11 cellular contexts compared by ENCODE assay signal in the genomic region with DNA sequence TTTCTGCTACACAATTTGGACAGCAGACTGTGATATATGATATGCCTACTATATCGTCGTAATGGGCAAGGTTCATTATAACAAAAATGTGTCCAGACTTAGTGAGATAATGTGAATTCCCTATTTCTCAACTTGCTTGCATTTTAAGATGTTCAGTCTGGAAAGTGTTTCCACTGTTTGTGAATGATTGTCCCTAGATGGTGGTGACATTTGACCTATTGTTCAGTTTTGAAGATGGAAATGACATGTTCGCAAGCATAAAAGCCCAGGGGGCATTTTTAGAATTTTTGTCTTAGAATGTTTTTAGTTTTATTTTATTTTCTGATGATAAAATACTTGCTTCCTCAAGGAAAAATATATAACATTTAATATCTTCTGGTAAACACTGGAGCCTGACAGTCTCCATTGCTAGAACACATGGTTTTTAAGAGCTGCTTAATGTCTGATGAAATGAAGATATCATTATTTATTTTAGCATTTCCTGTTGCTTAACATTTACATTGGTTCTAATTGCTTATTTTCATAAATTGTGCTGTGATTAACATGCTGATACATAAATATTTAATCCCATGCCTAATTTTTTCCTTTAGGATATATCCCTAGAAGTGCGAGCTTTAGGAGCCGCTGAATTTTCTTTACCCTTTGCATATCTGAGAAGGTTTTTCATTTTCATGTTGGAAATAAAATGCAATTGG. TPM values are rescaled to one million over a fixed set of nuclear protein-coding genes. Genes with fewer than 3 reads are reported as not detected.
DNase-seq lines count a peak whose midpoint lies in the region; ATAC-seq, FAIRE-seq and TF ChIP-seq lines count a peak whose summit lies in the region.
"Had no signal": no experiment of that assay in that cellular context is flagged by ENCODE, and none has a peak within 500 bp of the region (broad histone marks: within the 10 kb centered on the region; RNA-seq: fewer than 3 reads in every experiment).

No MANE protein-coding gene starts in this region.

- DNase-seq in Peyer's patch (no peak), left lung (no peak), substantia nigra (lab: John Stamatoyannopoulos, UW) (no peak), NCI-H1930 (lab: John Stamatoyannopoulos, UW) (no peak), UCSD-AML1 (lab: John Stamatoyannopoulos, UW; ENCODE audit: unreplicated experiment) (no peak), DMS79 (lab: John Stamatoyannopoulos, UW) (no peak)
- DNase-seq in stimulated activated effector memory CD8-positive, alpha-beta T cell treated with anti-CD3 and anti-CD28 coated beads, Interleukin-12 subunit alpha, Interleukin-12 subunit beta, amount 100 ng/mL, for 72 hours (ENCODE audit: low spot score in 2 of 2), result no peak
- DNase-seq: caudate nucleus, NCI-H1105 treated with DMSO at 0.1 percent for 48 hours had no signal

- H3K36me3 Mint-ChIP-seq in stimulated activated effector memory CD8-positive, alpha-beta T cell treated with anti-CD3 and anti-CD28 coated beads, Interleukin-12 subunit alpha, Interleukin-12 subunit beta, amount 100 ng/mL, for 72 hours, result no peaks in the 10 kb centered on the region

- H3K4me3 ChIP-seq in Peyer's patch (no peak overlapping the region), left lung (no peak overlapping the region)
- H3K4me3 ChIP-seq: GM23338 had no signal

- H3K4me1 Mint-ChIP-seq in stimulated activated effector memory CD8-positive, alpha-beta T cell treated with anti-CD3 and anti-CD28 coated beads, Interleukin-12 subunit alpha, Interleukin-12 subunit beta, amount 100 ng/mL, for 72 hours, result peaks cover 16% of the 10 kb centered on the region

- H3K4me1 ChIP-seq in Peyer's patch, result peaks cover 0 to 7% (median 0%) of the 10 kb centered on the region in 4 donors
- peaks cover 40 to 50% of the 10 kb centered on the region in 2 donors for H3K4me1 ChIP-seq in left lung

- TF ChIP-seq POLR2A in Peyer's patch (IDR thresholded peaks at IDR 0.05), result no peak

- H3K27ac ChIP-seq in Peyer's patch (peak overlapping the region in 3 of 4 donors; percentile 0 to 10 (median 3)), left lung (peak overlapping the region; percentile 45 to 76), substantia nigra (ENCODE audit: low read depth, low read length, poor library complexity, severe bottlenecking) (peak overlapping the region; percentile 69)

- H3K36me3 ChIP-seq in Peyer's patch (no peaks in the 10 kb centered on the region), left lung (no peaks in the 10 kb centered on the region)

- H3K9me3 ChIP-seq in Peyer's patch (no peaks in the 10 kb centered on the region), left lung (no peaks in the 10 kb centered on the region)

- H3K27ac Mint-ChIP-seq in stimulated activated effector memory CD8-positive, alpha-beta T cell treated with anti-CD3 and anti-CD28 coated beads, Interleukin-12 subunit alpha, Interleukin-12 subunit beta, amount 100 ng/mL, for 72 hours, result no peak overlapping the region
- H3K27ac Mint-ChIP-seq: GM23338 had no signal

- peak; percentile 99 for FAIRE-seq in endometrium (lab: Jason Lieb, UNC)

- H3K27me3 ChIP-seq in Peyer's patch, result no peaks in the 10 kb centered on the region
- H3K27me3 ChIP-seq in left lung, result no peaks in the 10 kb centered on the region

- no peaks in the 10 kb centered on the region for H3K9me3 Mint-ChIP-seq in stimulated activated effector memory CD8-positive, alpha-beta T cell treated with anti-CD3 and anti-CD28 coated beads, Interleukin-12 subunit alpha, Interleukin-12 subunit beta, amount 100 ng/mL, for 72 hours
- H3K9me3 Mint-ChIP-seq: GM23338 had no signal

- no peak for TF ChIP-seq CTCF in Peyer's patch (IDR thresholded peaks at IDR 0.05)
- TF ChIP-seq CTCF in left lung (IDR thresholded peaks at IDR 0.05), result no peak

- ATAC-seq in left lung, result no peak
- ATAC-seq in stimulated activated effector memory CD8-positive, alpha-beta T cell treated with anti-CD3 and anti-CD28 coated beads, Interleukin-12 subunit alpha, Interleukin-12 subunit beta, amount 100 ng/mL, for 72 hours, result no peak
- ATAC-seq: GM23338 had no signal

- intact Hi-C loops in left lung (cut with DNase I), result no loop called here

- no peak overlapping the region for H3K4me3 Mint-ChIP-seq in stimulated activated effector memory CD8-positive, alpha-beta T cell treated with anti-CD3 and anti-CD28 coated beads, Interleukin-12 subunit alpha, Interleukin-12 subunit beta, amount 100 ng/mL, for 72 hours
- H3K4me3 Mint-ChIP-seq: GM23338 had no signal

RNA-seq across cellular contexts. Expression of gene MBNL2, which starts 27.1 kb away (rescaled TPM):
- total RNA-seq in Peyer's patch (10 to 100 TPM; 27.0 to 44.6 (median 36.3) TPM), left lung (10 to 100 TPM; 75.9 to 86.3 TPM)

Comparison
In these comparisons a context has a peak if more than half of its experiments do, and no peak if none do; other contexts are left out.
1. H3K27ac ChIP-seq: peak in every context shown above with its lines; median percentile 69 in substantia nigra; 60 in left lung; 3 in Peyer's patch.